ENCODE assay signal across 8 cellular contexts in the genomic region with DNA sequence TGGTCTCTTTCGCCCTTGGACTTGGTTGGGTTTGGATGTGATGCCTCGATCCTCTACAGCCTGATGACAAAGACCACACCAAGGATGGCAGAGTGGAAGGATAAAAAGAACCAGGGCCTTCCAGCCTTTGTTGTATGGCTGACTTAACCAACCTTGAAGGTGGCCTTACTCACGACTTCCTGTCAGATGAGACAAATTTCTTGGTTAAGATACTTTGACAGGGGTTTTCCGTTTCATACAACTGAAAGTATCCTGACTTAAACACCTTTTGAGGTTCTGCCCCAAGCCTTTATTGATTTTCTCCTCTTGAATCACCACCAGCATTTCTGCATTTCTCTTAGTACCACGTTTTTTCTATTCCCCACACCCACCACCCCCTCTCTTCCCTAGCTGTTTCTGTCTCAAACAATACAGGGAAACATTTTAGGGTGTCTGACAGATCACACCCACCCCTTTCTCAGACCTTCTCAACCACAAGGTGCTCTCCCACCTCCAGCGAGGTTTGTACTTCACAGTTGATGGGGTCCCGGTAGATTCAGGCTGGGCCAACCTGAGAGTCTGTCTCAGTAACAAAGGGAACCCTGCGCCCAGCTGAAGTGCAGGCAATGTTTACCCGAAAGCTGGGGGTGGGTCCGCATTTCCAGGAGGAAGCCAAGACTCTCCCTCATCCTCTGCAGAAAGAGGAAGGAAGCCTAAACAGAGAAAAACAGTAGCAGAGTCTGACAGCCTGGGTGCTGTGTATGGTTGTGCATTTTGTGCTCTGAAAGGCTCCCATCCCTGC. TPM values are rescaled to one million over a fixed set of nuclear protein-coding genes. Genes with fewer than 3 reads are reported as not detected.
DNase-seq lines count a peak whose midpoint lies in the region; ATAC-seq and TF ChIP-seq lines count a peak whose summit lies in the region.

No MANE protein-coding gene starts in this region.

- peaks cover 33% of the 10 kb centered on the region for H3K4me1 ChIP-seq in foreskin keratinocyte

- no peak overlapping the region for H3K27ac ChIP-seq in foreskin keratinocyte

- DNase-seq in T-helper 22 cell (ENCODE audit: low read depth) (peak; percentile 47), amniotic stem cell (lab: John Stamatoyannopoulos, UW) (no peak), foreskin keratinocyte (no peak), foreskin fibroblast (no peak)
- peak; percentile 81 for DNase-seq in central memory CD4-positive, alpha-beta T cell
- DNase-seq in stimulated activated CD8-positive, alpha-beta memory T cell treated with anti-CD3 and anti-CD28 coated beads, Interleukin-2, amount 100 ng/mL, for 48 hours (ENCODE audit: low read depth in 2 of 2) = peak; percentile 37 to 45

- TF ChIP-seq CTCF in foreskin keratinocyte (conservative IDR thresholded peaks at IDR 0.05) (no peak), foreskin fibroblast (IDR thresholded peaks at IDR 0.05; ENCODE audit: low read depth, low read length) (no peak)

- H3K4me3 ChIP-seq in foreskin fibroblast (ENCODE audit: low read depth in 1 of 2, low read length in 2 of 2) = no peak overlapping the region

- ATAC-seq in GM18870 (IDR thresholded peaks at IDR 0.05; ENCODE audit: unreplicated experiment) (peak; percentile 92), HG02970 (IDR thresholded peaks at IDR 0.05; ENCODE audit: low FRiP score, unreplicated experiment) (peak; percentile 69), foreskin keratinocyte (no peak)

- H3K27me3 ChIP-seq in foreskin keratinocyte = no peaks in the 10 kb centered on the region

RNA-seq across cellular contexts. Expression of gene TSPAN5, which starts 5.0 kb away (rescaled TPM):
- total RNA-seq in foreskin keratinocyte = 46.6 and 51.9 TPM in 2 replicates
- 31.7 and 32.7 TPM in 2 replicates for polyA plus RNA-seq in foreskin keratinocyte

Comparison
In these comparisons a context has a peak if more than half of its experiments do, and no peak if none do; other contexts are left out.
1. DNase-seq: peak in T-helper 22 cell (single experiment), central memory CD4-positive, alpha-beta T cell (single experiment) and stimulated activated CD8-positive, alpha-beta memory T cell treated with anti-CD3 and anti-CD28 coated beads, Interleukin-2, amount 100 ng/mL, for 48 hours (2 of 2); none in amniotic stem cell (single experiment), foreskin keratinocyte (0 of 2) and foreskin fibroblast (0 of 2).